Comparison of ENCODE assay signal across 1 cellular context in the genomic region with DNA sequence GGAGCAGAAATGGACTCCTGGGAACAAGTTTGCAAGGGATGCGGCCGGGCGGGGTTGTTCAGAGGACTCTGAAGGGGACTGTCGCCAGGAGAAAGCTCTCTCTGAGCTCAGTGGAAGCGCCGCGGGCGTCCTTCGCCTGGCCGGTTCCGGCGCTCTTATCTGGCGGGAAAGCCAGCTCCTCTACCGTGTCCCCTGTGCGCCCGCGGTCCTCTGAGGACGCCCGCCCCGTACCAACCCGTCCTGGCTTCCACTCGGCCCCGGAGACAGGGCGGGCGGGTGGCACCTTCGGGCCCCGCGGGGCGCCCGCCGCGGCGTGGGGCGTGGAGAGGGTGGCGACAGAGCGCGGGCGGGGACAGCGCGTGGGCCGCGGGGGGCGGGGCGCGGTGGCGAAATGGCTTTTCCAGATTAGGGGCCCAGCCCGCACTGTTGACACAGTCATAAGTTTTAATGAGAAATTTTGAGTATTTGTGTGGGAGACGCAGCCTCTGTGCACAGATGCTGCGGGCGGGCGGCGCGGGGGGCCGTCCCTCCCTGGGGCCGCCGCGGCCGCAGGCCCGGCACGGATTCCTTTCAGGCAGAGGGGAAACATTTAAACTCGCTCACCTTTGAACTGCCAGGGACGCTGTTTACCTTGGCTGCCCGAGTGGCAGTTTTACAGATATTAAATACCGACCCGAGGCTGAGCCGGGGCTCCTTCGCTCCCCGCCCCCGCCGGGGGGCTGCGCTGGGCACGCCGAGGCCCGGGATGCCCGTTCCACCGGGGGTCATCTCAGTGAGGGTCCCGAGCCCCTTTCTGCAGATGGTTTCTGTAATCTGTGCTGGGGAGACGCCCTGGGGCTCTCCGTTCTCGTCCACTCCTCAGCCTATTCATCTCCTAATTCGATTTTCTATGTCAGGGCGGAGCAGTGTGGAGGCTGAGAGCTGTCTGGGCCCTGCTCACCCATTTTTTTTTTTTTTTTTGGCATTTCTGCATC.
TF ChIP-seq lines count a peak whose summit lies in the region.

No MANE protein-coding gene starts in this region.

TF ChIP-seq in HEK293, 187 proteins besides CTCF, POLR2A, EP300 and RAD21 (continued from another document and continues in another):
- TF ChIP-seq, protein P1, sequence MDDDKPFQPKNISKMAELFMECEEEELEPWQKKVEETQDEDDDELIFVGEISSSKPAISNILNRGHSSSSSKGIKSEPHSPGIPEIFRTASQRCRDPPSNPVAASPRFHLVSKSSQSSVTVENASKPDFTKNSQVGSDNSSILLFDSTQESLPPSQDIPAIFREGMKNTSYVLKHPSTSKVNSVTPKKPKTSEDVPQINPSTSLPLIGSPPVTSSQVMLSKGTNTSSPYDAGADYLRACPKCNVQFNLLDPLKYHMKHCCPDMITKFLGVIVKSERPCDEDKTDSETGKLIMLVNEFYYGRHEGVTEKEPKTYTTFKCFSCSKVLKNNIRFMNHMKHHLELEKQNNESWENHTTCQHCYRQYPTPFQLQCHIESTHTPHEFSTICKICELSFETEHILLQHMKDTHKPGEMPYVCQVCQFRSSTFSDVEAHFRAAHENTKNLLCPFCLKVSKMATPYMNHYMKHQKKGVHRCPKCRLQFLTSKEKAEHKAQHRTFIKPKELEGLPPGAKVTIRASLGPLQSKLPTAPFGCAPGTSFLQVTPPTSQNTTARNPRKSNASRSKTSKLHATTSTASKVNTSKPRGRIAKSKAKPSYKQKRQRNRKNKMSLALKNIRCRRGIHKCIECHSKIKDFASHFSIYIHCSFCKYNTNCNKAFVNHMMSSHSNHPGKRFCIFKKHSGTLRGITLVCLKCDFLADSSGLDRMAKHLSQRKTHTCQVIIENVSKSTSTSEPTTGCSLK (tag by site-specific recombination; IDR thresholded peaks at IDR 0.05): no peak
- no peak for TF ChIP-seq ZNF626 (tag by site-specific recombination; IDR thresholded peaks at IDR 0.05)
- TF ChIP-seq, protein P2, sequence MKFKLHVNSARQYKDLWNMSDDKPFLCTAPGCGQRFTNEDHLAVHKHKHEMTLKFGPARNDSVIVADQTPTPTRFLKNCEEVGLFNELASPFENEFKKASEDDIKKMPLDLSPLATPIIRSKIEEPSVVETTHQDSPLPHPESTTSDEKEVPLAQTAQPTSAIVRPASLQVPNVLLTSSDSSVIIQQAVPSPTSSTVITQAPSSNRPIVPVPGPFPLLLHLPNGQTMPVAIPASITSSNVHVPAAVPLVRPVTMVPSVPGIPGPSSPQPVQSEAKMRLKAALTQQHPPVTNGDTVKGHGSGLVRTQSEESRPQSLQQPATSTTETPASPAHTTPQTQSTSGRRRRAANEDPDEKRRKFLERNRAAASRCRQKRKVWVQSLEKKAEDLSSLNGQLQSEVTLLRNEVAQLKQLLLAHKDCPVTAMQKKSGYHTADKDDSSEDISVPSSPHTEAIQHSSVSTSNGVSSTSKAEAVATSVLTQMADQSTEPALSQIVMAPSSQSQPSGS (tag by site-specific recombination; IDR thresholded peaks at IDR 0.05; ENCODE audit: low read depth): no peak
- peak; percentile 78; the same call in 1 of the 2 replicates for TF ChIP-seq ZNF561 (tag by site-specific recombination; IDR thresholded peaks at IDR 0.05; ENCODE audit: borderline replicate concordance)
- TF ChIP-seq MZF1 (tag by site-specific recombination; IDR thresholded peaks at IDR 0.05; ENCODE audit: borderline replicate concordance): no peak
- TF ChIP-seq ZXDB (tag by site-specific recombination; IDR thresholded peaks at IDR 0.05): peak; percentile 55
- peak; percentile 89 for TF ChIP-seq EGR2 (tag by site-specific recombination; IDR thresholded peaks at IDR 0.05; ENCODE audit: low read depth)
- TF ChIP-seq OVOL3 (tag by site-specific recombination; IDR thresholded peaks at IDR 0.05): no peak
- no peak for TF ChIP-seq ZNF221 (tag by site-specific recombination; IDR thresholded peaks at IDR 0.05; ENCODE audit: borderline replicate concordance)
- TF ChIP-seq, protein P3, sequence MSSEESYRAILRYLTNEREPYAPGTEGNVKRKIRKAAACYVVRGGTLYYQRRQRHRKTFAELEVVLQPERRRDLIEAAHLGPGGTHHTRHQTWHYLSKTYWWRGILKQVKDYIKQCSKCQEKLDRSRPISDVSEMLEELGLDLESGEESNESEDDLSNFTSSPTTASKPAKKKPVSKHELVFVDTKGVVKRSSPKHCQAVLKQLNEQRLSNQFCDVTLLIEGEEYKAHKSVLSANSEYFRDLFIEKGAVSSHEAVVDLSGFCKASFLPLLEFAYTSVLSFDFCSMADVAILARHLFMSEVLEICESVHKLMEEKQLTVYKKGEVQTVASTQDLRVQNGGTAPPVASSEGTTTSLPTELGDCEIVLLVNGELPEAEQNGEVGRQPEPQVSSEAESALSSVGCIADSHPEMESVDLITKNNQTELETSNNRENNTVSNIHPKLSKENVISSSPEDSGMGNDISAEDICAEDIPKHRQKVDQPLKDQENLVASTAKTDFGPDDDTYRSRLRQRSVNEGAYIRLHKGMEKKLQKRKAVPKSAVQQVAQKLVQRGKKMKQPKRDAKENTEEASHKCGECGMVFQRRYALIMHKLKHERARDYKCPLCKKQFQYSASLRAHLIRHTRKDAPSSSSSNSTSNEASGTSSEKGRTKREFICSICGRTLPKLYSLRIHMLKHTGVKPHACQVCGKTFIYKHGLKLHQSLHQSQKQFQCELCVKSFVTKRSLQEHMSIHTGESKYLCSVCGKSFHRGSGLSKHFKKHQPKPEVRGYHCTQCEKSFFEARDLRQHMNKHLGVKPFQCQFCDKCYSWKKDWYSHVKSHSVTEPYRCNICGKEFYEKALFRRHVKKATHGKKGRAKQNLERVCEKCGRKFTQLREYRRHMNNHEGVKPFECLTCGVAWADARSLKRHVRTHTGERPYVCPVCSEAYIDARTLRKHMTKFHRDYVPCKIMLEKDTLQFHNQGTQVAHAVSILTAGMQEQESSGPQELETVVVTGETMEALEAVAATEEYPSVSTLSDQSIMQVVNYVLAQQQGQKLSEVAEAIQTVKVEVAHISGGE (tag by site-specific recombination; conservative IDR thresholded peaks at IDR 0.05; ENCODE audit: low read depth): 0 out of 2 replicates have a peak, but pooled peaks have one; percentile 25
- no peak for TF ChIP-seq ZNF777 (tag by site-specific recombination; IDR thresholded peaks at IDR 0.05; ENCODE audit: borderline replicate concordance)
- TF ChIP-seq ZNF558 (tag by site-specific recombination; IDR thresholded peaks at IDR 0.05): no peak
- TF ChIP-seq ZSCAN30 (tag by site-specific recombination; IDR thresholded peaks at IDR 0.05): peak; percentile 96
- TF ChIP-seq ZNF2 (tag by site-specific recombination; IDR thresholded peaks at IDR 0.05): no peak
- TF ChIP-seq, protein P4, sequence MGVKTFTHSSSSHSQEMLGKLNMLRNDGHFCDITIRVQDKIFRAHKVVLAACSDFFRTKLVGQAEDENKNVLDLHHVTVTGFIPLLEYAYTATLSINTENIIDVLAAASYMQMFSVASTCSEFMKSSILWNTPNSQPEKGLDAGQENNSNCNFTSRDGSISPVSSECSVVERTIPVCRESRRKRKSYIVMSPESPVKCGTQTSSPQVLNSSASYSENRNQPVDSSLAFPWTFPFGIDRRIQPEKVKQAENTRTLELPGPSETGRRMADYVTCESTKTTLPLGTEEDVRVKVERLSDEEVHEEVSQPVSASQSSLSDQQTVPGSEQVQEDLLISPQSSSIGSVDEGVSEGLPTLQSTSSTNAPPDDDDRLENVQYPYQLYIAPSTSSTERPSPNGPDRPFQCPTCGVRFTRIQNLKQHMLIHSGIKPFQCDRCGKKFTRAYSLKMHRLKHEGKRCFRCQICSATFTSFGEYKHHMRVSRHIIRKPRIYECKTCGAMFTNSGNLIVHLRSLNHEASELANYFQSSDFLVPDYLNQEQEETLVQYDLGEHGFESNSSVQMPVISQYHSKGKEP (tag by site-specific recombination; IDR thresholded peaks at IDR 0.05): peak; percentile 78
- TF ChIP-seq, protein P5, sequence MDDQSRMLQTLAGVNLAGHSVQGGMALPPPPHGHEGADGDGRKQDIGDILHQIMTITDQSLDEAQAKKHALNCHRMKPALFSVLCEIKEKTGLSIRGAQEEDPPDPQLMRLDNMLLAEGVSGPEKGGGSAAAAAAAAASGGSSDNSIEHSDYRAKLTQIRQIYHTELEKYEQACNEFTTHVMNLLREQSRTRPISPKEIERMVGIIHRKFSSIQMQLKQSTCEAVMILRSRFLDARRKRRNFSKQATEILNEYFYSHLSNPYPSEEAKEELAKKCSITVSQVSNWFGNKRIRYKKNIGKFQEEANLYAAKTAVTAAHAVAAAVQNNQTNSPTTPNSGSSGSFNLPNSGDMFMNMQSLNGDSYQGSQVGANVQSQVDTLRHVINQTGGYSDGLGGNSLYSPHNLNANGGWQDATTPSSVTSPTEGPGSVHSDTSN (CRISPR knock-in tag; IDR thresholded peaks at IDR 0.05): no peak; the same call in 1 of the 2 replicates
- TF ChIP-seq ZNF223 (tag by site-specific recombination; IDR thresholded peaks at IDR 0.05): no peak
- TF ChIP-seq ZNF302 (tag by site-specific recombination; IDR thresholded peaks at IDR 0.05; ENCODE audit: low read depth): no peak
- peak; percentile 95 for TF ChIP-seq OSR2 (tag by site-specific recombination; IDR thresholded peaks at IDR 0.05)
- peak; percentile 45; the same call in 1 of the 2 replicates for TF ChIP-seq GFI1B (tag by site-specific recombination; IDR thresholded peaks at IDR 0.05)
- TF ChIP-seq ZNF76 (tag by site-specific recombination; IDR thresholded peaks at IDR 0.05; ENCODE audit: borderline replicate concordance, low read depth): no peak
- no peak for TF ChIP-seq ZNF510 (tag by site-specific recombination; IDR thresholded peaks at IDR 0.05; ENCODE audit: insufficient replicate concordance)
- no peak for TF ChIP-seq SCRT1 (tag by site-specific recombination; IDR thresholded peaks at IDR 0.05; ENCODE audit: borderline replicate concordance)
- TF ChIP-seq ZNF184 (tag by site-specific recombination; IDR thresholded peaks at IDR 0.05): 0 out of 2 replicates have a peak, but pooled peaks have one; percentile 18
- no peak for TF ChIP-seq ZNF248 (tag by site-specific recombination; IDR thresholded peaks at IDR 0.05)
- TF ChIP-seq, protein P6, sequence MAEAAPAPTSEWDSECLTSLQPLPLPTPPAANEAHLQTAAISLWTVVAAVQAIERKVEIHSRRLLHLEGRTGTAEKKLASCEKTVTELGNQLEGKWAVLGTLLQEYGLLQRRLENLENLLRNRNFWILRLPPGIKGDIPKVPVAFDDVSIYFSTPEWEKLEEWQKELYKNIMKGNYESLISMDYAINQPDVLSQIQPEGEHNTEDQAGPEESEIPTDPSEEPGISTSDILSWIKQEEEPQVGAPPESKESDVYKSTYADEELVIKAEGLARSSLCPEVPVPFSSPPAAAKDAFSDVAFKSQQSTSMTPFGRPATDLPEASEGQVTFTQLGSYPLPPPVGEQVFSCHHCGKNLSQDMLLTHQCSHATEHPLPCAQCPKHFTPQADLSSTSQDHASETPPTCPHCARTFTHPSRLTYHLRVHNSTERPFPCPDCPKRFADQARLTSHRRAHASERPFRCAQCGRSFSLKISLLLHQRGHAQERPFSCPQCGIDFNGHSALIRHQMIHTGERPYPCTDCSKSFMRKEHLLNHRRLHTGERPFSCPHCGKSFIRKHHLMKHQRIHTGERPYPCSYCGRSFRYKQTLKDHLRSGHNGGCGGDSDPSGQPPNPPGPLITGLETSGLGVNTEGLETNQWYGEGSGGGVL (tag by site-specific recombination; IDR thresholded peaks at IDR 0.05): no peak
- TF ChIP-seq KLF7 (tag by site-specific recombination; IDR thresholded peaks at IDR 0.05; ENCODE audit: borderline replicate concordance): no peak
- peak; percentile 93 for TF ChIP-seq ZBTB8A (tag by site-specific recombination; IDR thresholded peaks at IDR 0.05)
- TF ChIP-seq ZNF37A (tag by site-specific recombination; IDR thresholded peaks at IDR 0.05): 0 out of 2 replicates have a peak, but pooled peaks have one; percentile 47
- TF ChIP-seq ZBTB48 (tag by site-specific recombination; IDR thresholded peaks at IDR 0.05): no peak
- TF ChIP-seq ZNF837 (tag by site-specific recombination; IDR thresholded peaks at IDR 0.05): no peak
- peak; percentile 97 for TF ChIP-seq ZFHX2 (tag by site-specific recombination; conservative IDR thresholded peaks at IDR 0.05)
- TF ChIP-seq, protein P7, sequence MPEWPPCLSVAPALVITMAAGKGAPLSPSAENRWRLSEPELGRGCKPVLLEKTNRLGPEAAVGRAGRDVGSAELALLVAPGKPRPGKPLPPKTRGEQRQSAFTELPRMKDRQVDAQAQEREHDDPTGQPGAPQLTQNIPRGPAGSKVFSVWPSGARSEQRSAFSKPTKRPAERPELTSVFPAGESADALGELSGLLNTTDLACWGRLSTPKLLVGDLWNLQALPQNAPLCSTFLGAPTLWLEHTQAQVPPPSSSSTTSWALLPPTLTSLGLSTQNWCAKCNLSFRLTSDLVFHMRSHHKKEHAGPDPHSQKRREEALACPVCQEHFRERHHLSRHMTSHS (tag by site-specific recombination; IDR thresholded peaks at IDR 0.05): peak; percentile 58; the same call in 1 of the 2 replicates
- no peak for TF ChIP-seq MYNN (tag by site-specific recombination; IDR thresholded peaks at IDR 0.05; ENCODE audit: borderline replicate concordance)
- TF ChIP-seq KLF1 (tag by site-specific recombination; IDR thresholded peaks at IDR 0.05): peak; percentile 94
- no peak for TF ChIP-seq ZFP37 (tag by site-specific recombination; IDR thresholded peaks at IDR 0.05)
- TF ChIP-seq KLF8 (tag by site-specific recombination; IDR thresholded peaks at IDR 0.05): peak; percentile 55; the same call in 1 of the 2 replicates
- TF ChIP-seq ZNF433 (tag by site-specific recombination; IDR thresholded peaks at IDR 0.05; ENCODE audit: low read depth): no peak
- no peak for TF ChIP-seq ZNF24 (tag by site-specific recombination; IDR thresholded peaks at IDR 0.05)
- TF ChIP-seq, protein P8, sequence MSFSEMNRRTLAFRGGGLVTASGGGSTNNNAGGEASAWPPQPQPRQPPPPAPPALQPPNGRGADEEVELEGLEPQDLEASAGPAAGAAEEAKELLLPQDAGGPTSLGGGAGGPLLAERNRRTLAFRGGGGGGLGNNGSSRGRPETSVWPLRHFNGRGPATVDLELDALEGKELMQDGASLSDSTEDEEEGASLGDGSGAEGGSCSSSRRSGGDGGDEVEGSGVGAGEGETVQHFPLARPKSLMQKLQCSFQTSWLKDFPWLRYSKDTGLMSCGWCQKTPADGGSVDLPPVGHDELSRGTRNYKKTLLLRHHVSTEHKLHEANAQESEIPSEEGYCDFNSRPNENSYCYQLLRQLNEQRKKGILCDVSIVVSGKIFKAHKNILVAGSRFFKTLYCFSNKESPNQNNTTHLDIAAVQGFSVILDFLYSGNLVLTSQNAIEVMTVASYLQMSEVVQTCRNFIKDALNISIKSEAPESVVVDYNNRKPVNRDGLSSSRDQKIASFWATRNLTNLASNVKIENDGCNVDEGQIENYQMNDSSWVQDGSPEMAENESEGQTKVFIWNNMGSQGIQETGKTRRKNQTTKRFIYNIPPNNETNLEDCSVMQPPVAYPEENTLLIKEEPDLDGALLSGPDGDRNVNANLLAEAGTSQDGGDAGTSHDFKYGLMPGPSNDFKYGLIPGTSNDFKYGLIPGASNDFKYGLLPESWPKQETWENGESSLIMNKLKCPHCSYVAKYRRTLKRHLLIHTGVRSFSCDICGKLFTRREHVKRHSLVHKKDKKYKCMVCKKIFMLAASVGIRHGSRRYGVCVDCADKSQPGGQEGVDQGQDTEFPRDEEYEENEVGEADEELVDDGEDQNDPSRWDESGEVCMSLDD (tag by site-specific recombination; IDR thresholded peaks at IDR 0.05): 0 out of 2 replicates have a peak, but pooled peaks have one; percentile 17
- no peak for TF ChIP-seq ZNF529 (tag by site-specific recombination; IDR thresholded peaks at IDR 0.05; ENCODE audit: insufficient replicate concordance)
